ENCODE assay signal across 1 cellular context in the genomic region with DNA sequence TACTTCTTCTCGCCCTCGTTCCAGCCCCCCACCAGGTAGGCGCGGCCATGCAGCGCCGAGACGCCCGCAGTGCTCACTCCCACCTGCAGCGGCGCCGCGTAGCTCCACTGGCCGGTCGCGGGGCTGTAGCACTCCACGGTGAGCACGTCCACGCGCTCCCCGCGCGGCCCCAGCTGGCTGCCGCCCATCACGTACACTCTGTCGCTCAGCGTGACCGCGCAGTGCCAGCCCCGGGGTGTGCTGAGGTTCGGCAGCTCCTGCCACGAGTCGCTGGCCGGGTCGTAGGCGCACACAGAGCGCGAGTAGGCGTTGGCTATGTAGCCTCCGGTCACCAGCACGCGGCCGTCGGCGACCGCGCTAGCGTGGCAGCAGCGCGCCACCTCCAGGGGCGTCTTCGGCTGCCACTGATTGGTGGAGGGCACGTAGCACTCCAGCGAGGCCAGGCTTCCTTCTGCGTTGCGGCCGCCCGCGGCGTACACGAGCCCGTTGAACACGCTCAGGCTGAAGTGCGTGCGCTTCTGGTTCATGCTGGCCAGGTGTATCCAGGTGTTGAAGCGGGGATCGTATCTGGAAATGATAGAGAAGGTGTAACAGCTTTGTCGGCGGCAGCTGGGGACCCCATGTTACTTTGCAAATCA.
A peak's percentile ranks its signal among the peaks of the same experiment; 100 is the strongest.
TF ChIP-seq lines count a peak whose summit lies in the region.

No MANE protein-coding gene starts in this region.

TF ChIP-seq in HEK293, 187 proteins besides CTCF, POLR2A, EP300 and RAD21 (continued from another document):
- TF ChIP-seq, protein P1, sequence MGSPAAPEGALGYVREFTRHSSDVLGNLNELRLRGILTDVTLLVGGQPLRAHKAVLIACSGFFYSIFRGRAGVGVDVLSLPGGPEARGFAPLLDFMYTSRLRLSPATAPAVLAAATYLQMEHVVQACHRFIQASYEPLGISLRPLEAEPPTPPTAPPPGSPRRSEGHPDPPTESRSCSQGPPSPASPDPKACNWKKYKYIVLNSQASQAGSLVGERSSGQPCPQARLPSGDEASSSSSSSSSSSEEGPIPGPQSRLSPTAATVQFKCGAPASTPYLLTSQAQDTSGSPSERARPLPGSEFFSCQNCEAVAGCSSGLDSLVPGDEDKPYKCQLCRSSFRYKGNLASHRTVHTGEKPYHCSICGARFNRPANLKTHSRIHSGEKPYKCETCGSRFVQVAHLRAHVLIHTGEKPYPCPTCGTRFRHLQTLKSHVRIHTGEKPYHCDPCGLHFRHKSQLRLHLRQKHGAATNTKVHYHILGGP (tag by site-specific recombination; IDR thresholded peaks at IDR 0.05), result no peak
- TF ChIP-seq, protein P2, sequence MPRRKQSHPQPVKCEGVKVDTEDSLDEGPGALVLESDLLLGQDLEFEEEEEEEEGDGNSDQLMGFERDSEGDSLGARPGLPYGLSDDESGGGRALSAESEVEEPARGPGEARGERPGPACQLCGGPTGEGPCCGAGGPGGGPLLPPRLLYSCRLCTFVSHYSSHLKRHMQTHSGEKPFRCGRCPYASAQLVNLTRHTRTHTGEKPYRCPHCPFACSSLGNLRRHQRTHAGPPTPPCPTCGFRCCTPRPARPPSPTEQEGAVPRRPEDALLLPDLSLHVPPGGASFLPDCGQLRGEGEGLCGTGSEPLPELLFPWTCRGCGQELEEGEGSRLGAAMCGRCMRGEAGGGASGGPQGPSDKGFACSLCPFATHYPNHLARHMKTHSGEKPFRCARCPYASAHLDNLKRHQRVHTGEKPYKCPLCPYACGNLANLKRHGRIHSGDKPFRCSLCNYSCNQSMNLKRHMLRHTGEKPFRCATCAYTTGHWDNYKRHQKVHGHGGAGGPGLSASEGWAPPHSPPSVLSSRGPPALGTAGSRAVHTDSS (tag by site-specific recombination; IDR thresholded peaks at IDR 0.05), result no peak
- TF ChIP-seq ZNF239 (tag by site-specific recombination; IDR thresholded peaks at IDR 0.05), result no peak
- TF ChIP-seq ZNF114 (tag by site-specific recombination; IDR thresholded peaks at IDR 0.05), result no peak
- TF ChIP-seq, protein P3, sequence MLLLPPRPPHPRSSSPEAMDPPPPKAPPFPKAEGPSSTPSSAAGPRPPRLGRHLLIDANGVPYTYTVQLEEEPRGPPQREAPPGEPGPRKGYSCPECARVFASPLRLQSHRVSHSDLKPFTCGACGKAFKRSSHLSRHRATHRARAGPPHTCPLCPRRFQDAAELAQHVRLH (tag by site-specific recombination; IDR thresholded peaks at IDR 0.05), result peak; percentile 37; the same call in 1 of the 2 replicates
- no peak for TF ChIP-seq ZNF19 (tag by site-specific recombination; IDR thresholded peaks at IDR 0.05; ENCODE audit: low read depth)
